Comparison of ENCODE assay signal across 1 cellular context in genomic region chr20:22385602-22386299, GRCh38.
TF ChIP-seq lines count a peak whose summit lies in the region.

No MANE protein-coding gene starts in this region.

TF ChIP-seq in HepG2, 621 proteins besides CTCF, POLR2A, EP300 and RAD21 (continued from another document and continues in another):
- TF ChIP-seq, protein P1, sequence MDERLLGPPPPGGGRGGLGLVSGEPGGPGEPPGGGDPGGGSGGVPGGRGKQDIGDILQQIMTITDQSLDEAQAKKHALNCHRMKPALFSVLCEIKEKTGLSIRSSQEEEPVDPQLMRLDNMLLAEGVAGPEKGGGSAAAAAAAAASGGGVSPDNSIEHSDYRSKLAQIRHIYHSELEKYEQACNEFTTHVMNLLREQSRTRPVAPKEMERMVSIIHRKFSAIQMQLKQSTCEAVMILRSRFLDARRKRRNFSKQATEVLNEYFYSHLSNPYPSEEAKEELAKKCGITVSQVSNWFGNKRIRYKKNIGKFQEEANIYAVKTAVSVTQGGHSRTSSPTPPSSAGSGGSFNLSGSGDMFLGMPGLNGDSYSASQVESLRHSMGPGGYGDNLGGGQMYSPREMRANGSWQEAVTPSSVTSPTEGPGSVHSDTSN (CRISPR knock-in tag; IDR thresholded peaks at IDR 0.05): no peak
- TF ChIP-seq JUND (CRISPR knock-in tag; IDR thresholded peaks at IDR 0.05) (no peak), ESRRA (CRISPR knock-in tag; IDR thresholded peaks at IDR 0.05; ENCODE audit: low read depth) (no peak), ZNF33B (CRISPR knock-in tag; IDR thresholded peaks at IDR 0.05) (no peak), ZNF235 (CRISPR knock-in tag; IDR thresholded peaks at IDR 0.05; ENCODE audit: borderline replicate concordance) (no peak), ZNF660 (CRISPR knock-in tag; IDR thresholded peaks at IDR 0.05; ENCODE audit: borderline replicate concordance, low read depth) (no peak), HCFC1 (IDR thresholded peaks at IDR 0.05; ENCODE audit: low read depth, low read length) (no peak), ZNF143 (CRISPR knock-in tag; IDR thresholded peaks at IDR 0.05) (no peak), ATF5 (CRISPR knock-in tag; IDR thresholded peaks at IDR 0.05; ENCODE audit: low read depth) (no peak), JUN (CRISPR knock-in tag; IDR thresholded peaks at IDR 0.05) (no peak), ZNF724P (CRISPR knock-in tag; IDR thresholded peaks at IDR 0.05; ENCODE audit: borderline replicate concordance) (no peak), ZNF644 (CRISPR knock-in tag; IDR thresholded peaks at IDR 0.05; ENCODE audit: low read depth) (no peak), SATB2 (CRISPR knock-in tag; IDR thresholded peaks at IDR 0.05) (no peak), ZNF430 (CRISPR knock-in tag; IDR thresholded peaks at IDR 0.05) (no peak), YEATS4 (CRISPR knock-in tag; IDR thresholded peaks at IDR 0.05; ENCODE audit: borderline replicate concordance) (no peak), ZNF24 (IDR thresholded peaks at IDR 0.05) (no peak), NCOR1 (IDR thresholded peaks at IDR 0.05; ENCODE audit: borderline replicate concordance, low read length) (no peak), ZNF691 (CRISPR knock-in tag; IDR thresholded peaks at IDR 0.05; ENCODE audit: borderline replicate concordance, low read depth) (no peak), KDM1A (CRISPR knock-in tag; IDR thresholded peaks at IDR 0.05) (no peak), FOXK1 (CRISPR knock-in tag; IDR thresholded peaks at IDR 0.05; ENCODE audit: borderline replicate concordance, low read depth) (0 out of 2 replicates have a peak, but pooled peaks have one; percentile 54), GLI4 (CRISPR knock-in tag; IDR thresholded peaks at IDR 0.05; ENCODE audit: borderline replicate concordance) (no peak), SNAPC4 (CRISPR knock-in tag; IDR thresholded peaks at IDR 0.05) (no peak), ZBTB3 (CRISPR knock-in tag; IDR thresholded peaks at IDR 0.05; ENCODE audit: borderline replicate concordance, low read depth) (no peak), XRCC5 (optimal IDR thresholded peaks at IDR 0.05; ENCODE audit: low read length) (no peak), THAP11 (CRISPR knock-in tag; IDR thresholded peaks at IDR 0.05) (0 out of 2 replicates have a peak, but pooled peaks have one; percentile 27), ZNF510 (CRISPR knock-in tag; IDR thresholded peaks at IDR 0.05; ENCODE audit: low read depth) (no peak), TRIM24 (CRISPR knock-in tag; IDR thresholded peaks at IDR 0.05) (no peak), ZSCAN12 (CRISPR knock-in tag; IDR thresholded peaks at IDR 0.05) (no peak), NFKB2 (CRISPR knock-in tag; IDR thresholded peaks at IDR 0.05; ENCODE audit: borderline replicate concordance) (no peak), KDM5A (IDR thresholded peaks at IDR 0.05; ENCODE audit: borderline replicate concordance, low read length) (no peak), TRAFD1 (CRISPR knock-in tag; IDR thresholded peaks at IDR 0.05; ENCODE audit: borderline replicate concordance) (no peak), SKIL (CRISPR knock-in tag; IDR thresholded peaks at IDR 0.05; ENCODE audit: borderline replicate concordance) (no peak), REPIN1 (CRISPR knock-in tag; IDR thresholded peaks at IDR 0.05; ENCODE audit: borderline replicate concordance, low read depth) (no peak), KLF13 (CRISPR knock-in tag; IDR thresholded peaks at IDR 0.05) (no peak), TCF7L2 (IDR thresholded peaks at IDR 0.05; ENCODE audit: low read depth, low read length) (no peak), SIN3A (IDR thresholded peaks at IDR 0.05; ENCODE audit: borderline replicate concordance, low read depth, low read length) (no peak)
- TF ChIP-seq, protein P2, sequence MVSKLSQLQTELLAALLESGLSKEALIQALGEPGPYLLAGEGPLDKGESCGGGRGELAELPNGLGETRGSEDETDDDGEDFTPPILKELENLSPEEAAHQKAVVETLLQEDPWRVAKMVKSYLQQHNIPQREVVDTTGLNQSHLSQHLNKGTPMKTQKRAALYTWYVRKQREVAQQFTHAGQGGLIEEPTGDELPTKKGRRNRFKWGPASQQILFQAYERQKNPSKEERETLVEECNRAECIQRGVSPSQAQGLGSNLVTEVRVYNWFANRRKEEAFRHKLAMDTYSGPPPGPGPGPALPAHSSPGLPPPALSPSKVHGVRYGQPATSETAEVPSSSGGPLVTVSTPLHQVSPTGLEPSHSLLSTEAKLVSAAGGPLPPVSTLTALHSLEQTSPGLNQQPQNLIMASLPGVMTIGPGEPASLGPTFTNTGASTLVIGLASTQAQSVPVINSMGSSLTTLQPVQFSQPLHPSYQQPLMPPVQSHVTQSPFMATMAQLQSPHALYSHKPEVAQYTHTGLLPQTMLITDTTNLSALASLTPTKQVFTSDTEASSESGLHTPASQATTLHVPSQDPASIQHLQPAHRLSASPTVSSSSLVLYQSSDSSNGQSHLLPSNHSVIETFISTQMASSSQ (IDR thresholded peaks at IDR 0.05; ENCODE audit: low read depth): no peak
- TF ChIP-seq, protein P2 (CRISPR knock-in tag; IDR thresholded peaks at IDR 0.05; ENCODE audit: borderline replicate concordance): no peak
- TF ChIP-seq, protein P3, sequence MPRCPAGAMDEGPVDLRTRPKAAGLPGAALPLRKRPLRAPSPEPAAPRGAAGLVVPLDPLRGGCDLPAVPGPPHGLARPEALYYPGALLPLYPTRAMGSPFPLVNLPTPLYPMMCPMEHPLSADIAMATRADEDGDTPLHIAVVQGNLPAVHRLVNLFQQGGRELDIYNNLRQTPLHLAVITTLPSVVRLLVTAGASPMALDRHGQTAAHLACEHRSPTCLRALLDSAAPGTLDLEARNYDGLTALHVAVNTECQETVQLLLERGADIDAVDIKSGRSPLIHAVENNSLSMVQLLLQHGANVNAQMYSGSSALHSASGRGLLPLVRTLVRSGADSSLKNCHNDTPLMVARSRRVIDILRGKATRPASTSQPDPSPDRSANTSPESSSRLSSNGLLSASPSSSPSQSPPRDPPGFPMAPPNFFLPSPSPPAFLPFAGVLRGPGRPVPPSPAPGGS (CRISPR knock-in tag; IDR thresholded peaks at IDR 0.05): no peak
- TF ChIP-seq, protein P4, sequence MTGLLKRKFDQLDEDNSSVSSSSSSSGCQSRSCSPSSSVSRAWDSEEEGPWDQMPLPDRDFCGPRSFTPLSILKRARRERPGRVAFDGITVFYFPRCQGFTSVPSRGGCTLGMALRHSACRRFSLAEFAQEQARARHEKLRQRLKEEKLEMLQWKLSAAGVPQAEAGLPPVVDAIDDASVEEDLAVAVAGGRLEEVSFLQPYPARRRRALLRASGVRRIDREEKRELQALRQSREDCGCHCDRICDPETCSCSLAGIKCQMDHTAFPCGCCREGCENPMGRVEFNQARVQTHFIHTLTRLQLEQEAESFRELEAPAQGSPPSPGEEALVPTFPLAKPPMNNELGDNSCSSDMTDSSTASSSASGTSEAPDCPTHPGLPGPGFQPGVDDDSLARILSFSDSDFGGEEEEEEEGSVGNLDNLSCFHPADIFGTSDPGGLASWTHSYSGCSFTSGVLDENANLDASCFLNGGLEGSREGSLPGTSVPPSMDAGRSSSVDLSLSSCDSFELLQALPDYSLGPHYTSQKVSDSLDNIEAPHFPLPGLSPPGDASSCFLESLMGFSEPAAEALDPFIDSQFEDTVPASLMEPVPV (CRISPR knock-in tag; IDR thresholded peaks at IDR 0.05): no peak
- TF ChIP-seq, protein P5, sequence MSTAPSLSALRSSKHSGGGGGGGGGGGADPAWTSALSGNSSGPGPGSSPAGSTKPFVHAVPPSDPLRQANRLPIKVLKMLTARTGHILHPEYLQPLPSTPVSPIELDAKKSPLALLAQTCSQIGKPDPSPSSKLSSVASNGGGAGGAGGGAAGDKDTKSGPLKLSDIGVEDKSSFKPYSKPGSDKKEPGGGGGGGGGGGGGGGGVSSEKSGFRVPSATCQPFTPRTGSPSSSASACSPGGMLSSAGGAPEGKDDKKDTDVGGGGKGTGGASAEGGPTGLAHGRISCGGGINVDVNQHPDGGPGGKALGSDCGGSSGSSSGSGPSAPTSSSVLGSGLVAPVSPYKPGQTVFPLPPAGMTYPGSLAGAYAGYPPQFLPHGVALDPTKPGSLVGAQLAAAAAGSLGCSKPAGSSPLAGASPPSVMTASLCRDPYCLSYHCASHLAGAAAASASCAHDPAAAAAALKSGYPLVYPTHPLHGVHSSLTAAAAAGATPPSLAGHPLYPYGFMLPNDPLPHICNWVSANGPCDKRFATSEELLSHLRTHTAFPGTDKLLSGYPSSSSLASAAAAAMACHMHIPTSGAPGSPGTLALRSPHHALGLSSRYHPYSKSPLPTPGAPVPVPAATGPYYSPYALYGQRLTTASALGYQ (CRISPR knock-in tag; IDR thresholded peaks at IDR 0.05): no peak
